In the genomic region with DNA sequence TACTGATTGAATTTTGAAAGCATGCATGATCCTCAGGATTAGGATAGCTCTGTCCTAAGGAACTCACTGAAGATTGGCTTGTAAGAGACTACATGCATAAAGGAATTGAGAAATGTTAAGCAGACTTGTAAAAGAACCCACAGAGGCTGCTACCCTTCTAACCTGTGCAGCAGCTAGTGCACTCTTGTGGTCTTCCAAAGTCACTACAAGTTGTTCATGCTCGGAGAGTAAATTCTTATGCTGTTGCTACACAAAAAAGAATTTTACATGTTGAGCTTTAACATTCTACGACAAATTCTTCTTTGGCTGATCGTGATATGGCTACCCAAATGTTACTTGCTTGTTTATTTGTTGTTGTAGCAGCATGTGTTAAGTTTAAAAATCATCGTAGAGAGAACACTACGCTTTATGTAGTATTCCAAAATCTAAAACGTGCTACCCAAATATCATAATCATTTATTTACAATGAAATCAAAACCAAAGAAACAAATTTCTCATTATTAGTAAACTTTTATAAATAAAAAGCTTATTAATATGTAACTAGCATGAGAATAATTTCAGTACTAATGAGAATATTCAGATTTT, we compare ENCODE assay signal across 8 cellular contexts. TPM values are rescaled to one million over a fixed set of nuclear protein-coding genes. Genes with fewer than 3 reads are reported as not detected.
DNase-seq lines count a peak whose midpoint lies in the region; ATAC-seq, FAIRE-seq and TF ChIP-seq lines count a peak whose summit lies in the region.

No MANE protein-coding gene starts in this region.

- CTCF ChIA-PET in activated CD8-positive, alpha-beta T cell treated with anti-CD3 and anti-CD28 coated beads for 36 hours (lab: Charles Lee) = interaction anchor here (0.9 to 2.7 kb wide), 14 partner anchors 10 to 125 kb away, joined by 3 to 13 read pairs (median 4); no protein-coding TSS in a partner anchor

- H3K27me3 ChIP-seq in hepatocyte = no peaks in the 10 kb centered on the region

- peak; percentile 84 for ATAC-seq in GM18858 (IDR thresholded peaks at IDR 0.05; ENCODE audit: unreplicated experiment)
- ATAC-seq in HG03066 (IDR thresholded peaks at IDR 0.05; ENCODE audit: low read depth, unreplicated experiment) = peak; percentile 86
- ATAC-seq in activated CD8-positive, alpha-beta T cell treated with anti-CD3 and anti-CD28 coated beads for 36 hours = peak; percentile 78

- POLR2A ChIA-PET in activated CD8-positive, alpha-beta T cell treated with anti-CD3 and anti-CD28 coated beads for 36 hours (lab: Charles Lee) = interaction anchor here (1.3 kb wide), 1 partner anchor 126 kb away, joined by 3 read pairs; no protein-coding TSS in a partner anchor

- no peak overlapping the region for H3K27ac ChIP-seq in hepatocyte

- no peak for FAIRE-seq in urothelium cell line (lab: Jason Lieb, UNC)

- no peak overlapping the region for H2AFZ ChIP-seq in hepatocyte

- TF ChIP-seq CTCF in activated CD8-positive, alpha-beta T cell treated with anti-CD3 and anti-CD28 coated beads for 36 hours (IDR thresholded peaks at IDR 0.05) = peak; percentile 61
- TF ChIP-seq CTCF in hepatocyte (IDR thresholded peaks at IDR 0.05; ENCODE audit: poor library complexity) = peak; percentile 76

- DNase-seq in Ammon's horn (ENCODE audit: low spot score) (peak; percentile 73), NCI-H2171 treated with DMSO at 0.1 percent for 48 hours (lab: John Stamatoyannopoulos, UW) (peak; percentile 83), hepatocyte (ENCODE audit: low spot score) (peak; percentile 76), urothelium cell line (ENCODE audit: low spot score) (peak; percentile 12), cortex of kidney (lab: John Stamatoyannopoulos, UW) (no peak)
- DNase-seq in activated CD8-positive, alpha-beta T cell treated with anti-CD3 and anti-CD28 coated beads for 36 hours = no peak

- no peaks in the 10 kb centered on the region for H3K9me3 ChIP-seq in hepatocyte (ENCODE audit: low read depth)

- intact Hi-C loops in activated CD8-positive, alpha-beta T cell treated with anti-CD3 and anti-CD28 coated beads for 36 hours (cut with micrococcal nuclease) = no loop called here

- no peak overlapping the region for H3K27ac Mint-ChIP-seq in activated CD8-positive, alpha-beta T cell treated with anti-CD3 and anti-CD28 coated beads for 36 hours

- no peaks in the 10 kb centered on the region for H3K36me3 Mint-ChIP-seq in activated CD8-positive, alpha-beta T cell treated with anti-CD3 and anti-CD28 coated beads for 36 hours (ENCODE audit: low read depth)

- no peaks in the 10 kb centered on the region for H3K4me1 Mint-ChIP-seq in activated CD8-positive, alpha-beta T cell treated with anti-CD3 and anti-CD28 coated beads for 36 hours (ENCODE audit: low read depth)

- H3K79me2 ChIP-seq in hepatocyte = peaks cover 19% of the 10 kb centered on the region

- H3K4me3 ChIP-seq in hepatocyte = no peak overlapping the region

- no peaks in the 10 kb centered on the region for H3K9me3 Mint-ChIP-seq in activated CD8-positive, alpha-beta T cell treated with anti-CD3 and anti-CD28 coated beads for 36 hours

- no peak overlapping the region for H3K4me2 ChIP-seq in hepatocyte

- no peaks in the 10 kb centered on the region for H3K9me2 ChIP-seq in hepatocyte (replicated peaks; ENCODE audit: insufficient read depth)

- H3K4me1 ChIP-seq in hepatocyte (ENCODE audit: insufficient read depth) = no peaks in the 10 kb centered on the region

- no peaks in the 10 kb centered on the region for H3K36me3 ChIP-seq in hepatocyte (replicated peaks; ENCODE audit: insufficient read depth, low read depth)

- H3K27me3 Mint-ChIP-seq in activated CD8-positive, alpha-beta T cell treated with anti-CD3 and anti-CD28 coated beads for 36 hours = no peaks in the 10 kb centered on the region

- 77% methylated on average over 6 of the region's 6 CpGs for WGBS in hepatocyte (ENCODE audit: low lambda C conversion rate, missing lambda C conversion rate)

- no peaks in the 10 kb centered on the region for H4K20me1 ChIP-seq in hepatocyte (ENCODE audit: insufficient read depth, poor library complexity, severe bottlenecking)

- no peak overlapping the region for H3K4me3 Mint-ChIP-seq in activated CD8-positive, alpha-beta T cell treated with anti-CD3 and anti-CD28 coated beads for 36 hours

RNA-seq across cellular contexts. Expression of a gene that starts 55.0 kb away (rescaled TPM):
- 1 to 10 TPM; 5.5 to 6.4 TPM for total RNA-seq in activated CD8-positive, alpha-beta T cell treated with anti-CD3 and anti-CD28 coated beads for 36 hours
- total RNA-seq in hepatocyte = 67.2 and 67.7 TPM in 2 replicates
- 38.8 and 45.3 TPM in 2 replicates for polyA plus RNA-seq in hepatocyte

Comparison
In these comparisons a context has a peak if more than half of its experiments do, and no peak if none do; other contexts are left out.
1. DNase-seq: peak in Ammon's horn (single experiment), NCI-H2171 treated with DMSO at 0.1 percent for 48 hours (single experiment), hepatocyte (single experiment) and urothelium cell line (single experiment); none in activated CD8-positive, alpha-beta T cell treated with anti-CD3 and anti-CD28 coated beads for 36 hours (single experiment) and cortex of kidney (single experiment).
2. Peak in every context shown above with its lines, with median percentiles within 50 percentile points of each other: ATAC-seq.